Comparison of ENCODE assay signal across 28 cellular contexts in the genomic region with DNA sequence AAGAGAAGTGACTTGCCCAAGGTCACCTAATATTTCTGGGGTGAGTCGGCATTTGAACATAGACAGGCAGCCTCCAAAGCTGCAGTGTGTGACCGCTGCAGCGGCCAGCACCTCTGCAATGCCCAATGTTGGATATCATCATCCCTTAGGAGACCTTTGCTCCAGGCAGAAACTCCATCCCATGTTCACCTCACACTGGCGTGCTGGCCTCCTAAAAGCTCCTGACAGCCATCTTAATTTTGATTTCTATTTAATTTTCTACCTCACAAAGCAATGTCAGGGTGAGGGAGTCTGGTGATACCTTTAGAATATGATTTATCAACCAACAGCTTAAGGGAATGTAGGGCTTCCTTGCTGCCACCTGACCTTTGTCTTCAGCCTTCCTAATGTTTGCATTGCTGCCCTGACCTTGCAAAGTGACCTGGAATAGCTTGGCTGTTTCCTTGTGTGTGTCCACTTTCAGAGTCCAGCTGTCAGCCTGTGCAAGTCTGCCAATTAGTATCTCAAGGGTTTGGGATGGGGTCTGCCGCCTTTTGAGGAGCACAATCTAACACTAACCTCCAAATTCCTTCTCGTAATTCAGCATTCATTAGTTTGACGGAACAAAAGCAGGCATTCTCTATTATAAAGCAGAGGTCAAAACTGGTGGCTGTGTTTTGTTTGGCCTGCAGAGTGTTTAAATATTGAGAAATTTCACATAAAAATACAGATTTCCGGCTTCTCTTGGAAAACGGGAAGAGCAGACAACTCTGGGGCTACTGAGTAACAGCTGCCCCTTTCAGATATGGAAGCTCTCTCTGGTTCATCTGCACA.
DNase-seq lines count a peak whose midpoint lies in the region; ATAC-seq and TF ChIP-seq lines count a peak whose summit lies in the region.
"Had no signal": no experiment of that assay in that cellular context is flagged by ENCODE, and none has a peak within 500 bp of the region (broad histone marks: within the 10 kb centered on the region; RNA-seq: fewer than 3 reads in every experiment).

No MANE protein-coding gene starts in this region.

- DNase-seq in Right ventricle myocardium superior (no peak), left cardiac atrium (no peak), glutamatergic neuron (no peak), NAMALWA (ENCODE audit: low spot score) (no peak)
- DNase-seq in T-helper 2 cell treated with Interferon-gamma antibody and Interleukin-4, amounts not matched to agents 5 μg/mL and 100 μg/mL, for 36 hours (ENCODE audit: low spot score) = no peak
- DNase-seq: 8988T; activated CD4-positive, alpha-beta T cell treated with anti-CD3 and anti-CD28 coated beads for 48 hours; activated CD8-positive, alpha-beta memory T cell treated with anti-CD3 and anti-CD28 coated beads, Interleukin-2, amount 10 ng/mL, durations not matched to agents 7 days and 5 days; AML-193; aorta; CD8-positive, alpha-beta memory T cell; DMS79; effector memory CD4-positive, alpha-beta T cell; gastrocnemius medialis; kidney; natural killer cell; NCI-H1092; NCI-H2029 treated with DMSO at 0.1 percent for 48 hours; NCI-H446; SHP77 treated with DMSO at 0.1 percent for 48 hours; T-cell; upper lobe of left lung had no signal

- H3K36me3 Mint-ChIP-seq in glutamatergic neuron (ENCODE audit: unreplicated experiment) = peaks cover 4% of the 10 kb centered on the region
- no peaks in the 10 kb centered on the region for H3K36me3 Mint-ChIP-seq in nephron (ENCODE audit: low read depth)
- H3K36me3 Mint-ChIP-seq in T-helper 2 cell treated with Interferon-gamma antibody and Interleukin-4, amounts not matched to agents 5 μg/mL and 100 μg/mL, for 36 hours (ENCODE audit: low read depth) = no peaks in the 10 kb centered on the region
- H3K36me3 Mint-ChIP-seq: activated CD8-positive, alpha-beta memory T cell treated with anti-CD3 and anti-CD28 coated beads, Interleukin-2, amount 10 ng/mL, durations not matched to agents 7 days and 5 days; natural killer cell had no signal

- TF ChIP-seq CTCF in glutamatergic neuron (IDR thresholded peaks at IDR 0.05; ENCODE audit: partially characterized antibody, unreplicated experiment) (no peak), nephron (IDR thresholded peaks at IDR 0.05; ENCODE audit: unreplicated experiment in 3 of 3) (no peak)

- H3K27ac Mint-ChIP-seq in glutamatergic neuron (ENCODE audit: unreplicated experiment) = peak overlapping the region; percentile 68
- peak overlapping the region in 2 of 3 experiments; percentile 53 to 66 for H3K27ac Mint-ChIP-seq in nephron
- no peak overlapping the region for H3K27ac Mint-ChIP-seq in T-helper 2 cell treated with Interferon-gamma antibody and Interleukin-4, amounts not matched to agents 5 μg/mL and 100 μg/mL, for 36 hours
- H3K27ac Mint-ChIP-seq: activated CD8-positive, alpha-beta memory T cell treated with anti-CD3 and anti-CD28 coated beads, Interleukin-2, amount 10 ng/mL, durations not matched to agents 7 days and 5 days; activated naive CD4-positive, alpha-beta T cell treated with anti-CD3 and anti-CD28 coated beads, Interleukin-2, amount 50 U/mL, for 24 hours; CD8-positive, alpha-beta memory T cell; natural killer cell; T-cell had no signal

- H3K4me3 Mint-ChIP-seq in glutamatergic neuron (ENCODE audit: unreplicated experiment) (no peak overlapping the region), nephron (no peak overlapping the region)
- no peak overlapping the region for H3K4me3 Mint-ChIP-seq in T-helper 2 cell treated with Interferon-gamma antibody and Interleukin-4, amounts not matched to agents 5 μg/mL and 100 μg/mL, for 36 hours
- H3K4me3 Mint-ChIP-seq: activated CD8-positive, alpha-beta memory T cell treated with anti-CD3 and anti-CD28 coated beads, Interleukin-2, amount 10 ng/mL, durations not matched to agents 7 days and 5 days; activated naive CD4-positive, alpha-beta T cell treated with anti-CD3 and anti-CD28 coated beads, Interleukin-2, amount 50 U/mL, for 24 hours; CD8-positive, alpha-beta memory T cell; central memory CD8-positive, alpha-beta T cell; natural killer cell; T-cell had no signal

- H3K27ac ChIP-seq in temporal lobe (ENCODE audit: low read depth, low read length) = peak overlapping the region; percentile 47
- H3K27ac ChIP-seq: esophagus muscularis mucosa, gastrocnemius medialis, upper lobe of left lung had no signal

- ATAC-seq in Right ventricle myocardium superior (ENCODE audit: poor library complexity) (peak; percentile 48), left cardiac atrium (no peak), HG03571 (IDR thresholded peaks at IDR 0.05; ENCODE audit: unreplicated experiment) (no peak)
- ATAC-seq: activated CD8-positive, alpha-beta memory T cell treated with anti-CD3 and anti-CD28 coated beads, Interleukin-2, amount 10 ng/mL, durations not matched to agents 7 days and 5 days; gastrocnemius medialis; natural killer cell; T-cell had no signal

- H3K4me1 Mint-ChIP-seq in glutamatergic neuron (ENCODE audit: low read depth, unreplicated experiment) = peaks cover 6% of the 10 kb centered on the region
- H3K4me1 Mint-ChIP-seq in nephron = peaks cover 21% of the 10 kb centered on the region
- no peaks in the 10 kb centered on the region for H3K4me1 Mint-ChIP-seq in T-helper 2 cell treated with Interferon-gamma antibody and Interleukin-4, amounts not matched to agents 5 μg/mL and 100 μg/mL, for 36 hours (ENCODE audit: low read depth)
- H3K4me1 Mint-ChIP-seq: activated CD8-positive, alpha-beta memory T cell treated with anti-CD3 and anti-CD28 coated beads, Interleukin-2, amount 10 ng/mL, durations not matched to agents 7 days and 5 days; activated naive CD4-positive, alpha-beta T cell treated with anti-CD3 and anti-CD28 coated beads, Interleukin-2, amount 50 U/mL, for 24 hours; CD8-positive, alpha-beta memory T cell; T-cell had no signal

- H3K9me3 Mint-ChIP-seq in glutamatergic neuron (ENCODE audit: unreplicated experiment) (no peaks in the 10 kb centered on the region), nephron (no peaks in the 10 kb centered on the region)
- H3K9me3 Mint-ChIP-seq in T-helper 2 cell treated with Interferon-gamma antibody and Interleukin-4, amounts not matched to agents 5 μg/mL and 100 μg/mL, for 36 hours = no peaks in the 10 kb centered on the region
- H3K9me3 Mint-ChIP-seq: activated naive CD4-positive, alpha-beta T cell treated with anti-CD3 and anti-CD28 coated beads, Interleukin-2, amount 50 U/mL, for 24 hours; CD8-positive, alpha-beta memory T cell; central memory CD8-positive, alpha-beta T cell; natural killer cell; T-cell had no signal

- peaks cover 2% of the 10 kb centered on the region for H3K27me3 Mint-ChIP-seq in glutamatergic neuron (ENCODE audit: unreplicated experiment)
- H3K27me3 Mint-ChIP-seq in nephron (ENCODE audit: low read depth) = no peaks in the 10 kb centered on the region
- no peaks in the 10 kb centered on the region for H3K27me3 Mint-ChIP-seq in T-helper 2 cell treated with Interferon-gamma antibody and Interleukin-4, amounts not matched to agents 5 μg/mL and 100 μg/mL, for 36 hours (ENCODE audit: low read depth)
- H3K27me3 Mint-ChIP-seq: activated CD8-positive, alpha-beta memory T cell treated with anti-CD3 and anti-CD28 coated beads, Interleukin-2, amount 10 ng/mL, durations not matched to agents 7 days and 5 days; activated naive CD4-positive, alpha-beta T cell treated with anti-CD3 and anti-CD28 coated beads, Interleukin-2, amount 50 U/mL, for 24 hours; CD8-positive, alpha-beta memory T cell; central memory CD8-positive, alpha-beta T cell; T-cell had no signal

- intact Hi-C loops in Right ventricle myocardium superior (cut with DNase I) = no loop called here
- intact Hi-C loops in left cardiac atrium (cut with DNase I) = loop anchor here in 1 of 2 donors (10.0 kb wide), 1 partner anchor 63 kb away; no protein-coding TSS in a partner anchor
